In genomic region chr11:85946221-85946620, GRCh38 we compare ENCODE assay signal across 13 cellular contexts.
DNase-seq lines count a peak whose midpoint lies in the region; ATAC-seq and TF ChIP-seq lines count a peak whose summit lies in the region.
"Had no signal": no experiment of that assay in that cellular context is flagged by ENCODE, and none has a peak within 500 bp of the region (broad histone marks: within the 10 kb centered on the region; RNA-seq: fewer than 3 reads in every experiment).

No MANE protein-coding gene starts in this region.

- intact Hi-C loops in natural killer cell (cut with micrococcal nuclease) = no loop called here

- no peak for ATAC-seq in natural killer cell
- ATAC-seq: WTC11 had no signal

- no peaks in the 10 kb centered on the region for H3K36me3 Mint-ChIP-seq in natural killer cell
- H3K36me3 Mint-ChIP-seq in osteocyte (ENCODE audit: unreplicated experiment) = peaks cover under 1% of the 10 kb centered on the region
- H3K36me3 Mint-ChIP-seq: CD4-positive, alpha-beta memory T cell had no signal

- no peak overlapping the region for H3K4me3 Mint-ChIP-seq in natural killer cell
- H3K4me3 Mint-ChIP-seq in osteocyte (ENCODE audit: unreplicated experiment) = no peak overlapping the region
- H3K4me3 Mint-ChIP-seq: CD4-positive, alpha-beta memory T cell; WTC11 had no signal

- peaks cover 21 to 22% of the 10 kb centered on the region in 2 donors for H3K4me1 Mint-ChIP-seq in natural killer cell
- peaks cover 25% of the 10 kb centered on the region for H3K4me1 Mint-ChIP-seq in osteocyte (ENCODE audit: unreplicated experiment)
- H3K4me1 Mint-ChIP-seq: WTC11 had no signal

- H3K27ac Mint-ChIP-seq in natural killer cell (peak overlapping the region; percentile 32 to 41), osteocyte (ENCODE audit: unreplicated experiment) (no peak overlapping the region)
- H3K27ac Mint-ChIP-seq: WTC11 had no signal

- DNase-seq in EL (peak; percentile 21), LNCaP clone FGC (ENCODE audit: low read depth) (no peak), cardiac fibroblast (ENCODE audit: low read depth in 2 of 2) (peak; percentile 39 to 48), natural killer cell (no peak), osteocyte (ENCODE audit: extremely low spot score, unreplicated experiment) (no peak), NCI-H82 (lab: John Stamatoyannopoulos, UW) (no peak), hepatic stellate cell (ENCODE audit: low spot score) (no peak)
- DNase-seq: CD4-positive, alpha-beta memory T cell; effector CD4-positive, alpha-beta T cell; kidney; NCI-H1092; stimulated activated CD4-positive, alpha-beta T cell treated with anti-CD3 and anti-CD28 coated beads, Interleukin-4, amount 100 ng/mL, for 24 hours had no signal

- TF ChIP-seq CTCF in LNCaP clone FGC (IDR thresholded peaks at IDR 0.05; ENCODE audit: control insufficient read depth, extremely low read depth, insufficient read depth) = peak; percentile 11; the same call in 1 of the 2 replicates
- no peak for TF ChIP-seq CTCF in cardiac fibroblast (IDR thresholded peaks at IDR 0.05; ENCODE audit: low read depth, low read length)
- TF ChIP-seq CTCF in natural killer cell (IDR thresholded peaks at IDR 0.05) = no peak
- TF ChIP-seq CTCF in osteocyte (IDR thresholded peaks at IDR 0.05) = no peak

- H3K27me3 Mint-ChIP-seq in natural killer cell (ENCODE audit: low read depth in 2 of 2) (no peaks in the 10 kb centered on the region), osteocyte (ENCODE audit: unreplicated experiment) (no peaks in the 10 kb centered on the region)
- H3K27me3 Mint-ChIP-seq: CD4-positive, alpha-beta memory T cell had no signal

- H3K9me3 Mint-ChIP-seq in natural killer cell = peaks cover 0 to 1% of the 10 kb centered on the region in 2 donors
- H3K9me3 Mint-ChIP-seq in osteocyte (ENCODE audit: unreplicated experiment) = no peaks in the 10 kb centered on the region

- H3K4me3 ChIP-seq in LNCaP clone FGC (ENCODE audit: low read depth, low read length) (no peak overlapping the region), cardiac fibroblast (replicated peaks in 1 of 2; ENCODE audit: low read depth in 2 of 2, low read length in 2 of 2) (no peak overlapping the region)

Comparison
In these comparisons a context has a peak if more than half of its experiments do, and no peak if none do; other contexts are left out.
1. DNase-seq: peak in EL (single experiment) and cardiac fibroblast (2 of 2); none in LNCaP clone FGC (single experiment), natural killer cell (single experiment), osteocyte (single experiment), NCI-H82 (single experiment) and hepatic stellate cell (single experiment).